In the genomic region with DNA sequence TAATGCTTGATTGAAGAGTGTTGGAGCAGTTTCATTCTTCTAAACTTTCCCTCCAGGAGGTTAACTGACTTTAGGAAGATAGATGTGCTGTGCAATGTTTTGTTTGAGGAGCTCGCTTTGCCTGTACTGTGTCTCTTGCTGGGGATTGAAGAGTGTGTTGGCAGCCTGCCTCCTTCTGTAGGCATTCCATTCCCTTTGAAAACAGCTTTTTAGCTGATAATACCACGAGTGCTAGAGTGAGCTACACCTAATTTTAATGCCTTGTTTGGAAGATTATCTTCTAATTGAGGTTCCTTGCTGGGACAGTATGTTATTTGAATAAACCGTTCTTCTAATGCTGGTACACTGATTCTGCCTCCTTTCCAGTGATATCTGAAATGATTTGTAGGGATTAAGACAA, we compare ENCODE assay signal across 12 cellular contexts. TPM values are rescaled to one million over a fixed set of nuclear protein-coding genes. Genes with fewer than 3 reads are reported as not detected.
DNase-seq lines count a peak whose midpoint lies in the region; ATAC-seq and TF ChIP-seq lines count a peak whose summit lies in the region.
"Had no signal": no experiment of that assay in that cellular context is flagged by ENCODE, and none has a peak within 500 bp of the region (broad histone marks: within the 10 kb centered on the region; RNA-seq: fewer than 3 reads in every experiment).

No MANE protein-coding gene starts in this region.

- H3K4me2 ChIP-seq in skeletal muscle satellite cell (ENCODE audit: low read length) = peak overlapping the region; percentile 42

- TF ChIP-seq CTCF in foreskin fibroblast (IDR thresholded peaks at IDR 0.05; ENCODE audit: low read depth, low read length) (no peak), GM10248 (IDR thresholded peaks at IDR 0.05; ENCODE audit: control extremely low read depth, extremely low read depth, low read depth, missing control alignments) (no peak)

- peaks cover 48% of the 10 kb centered on the region for H3K36me3 ChIP-seq in SK-N-MC (ENCODE audit: insufficient read depth, low read length)
- peaks cover 18% of the 10 kb centered on the region for H3K36me3 ChIP-seq in skeletal muscle satellite cell (ENCODE audit: insufficient read depth, low read length)
- H3K36me3 ChIP-seq in CD8-positive, alpha-beta memory T cell (ENCODE audit: insufficient read depth, low read length) = peaks cover 11% of the 10 kb centered on the region

- no peaks in the 10 kb centered on the region for H3K27me3 ChIP-seq in skeletal muscle satellite cell (ENCODE audit: control insufficient read depth, insufficient read depth, low read length)
- no peaks in the 10 kb centered on the region for H3K27me3 ChIP-seq in CD8-positive, alpha-beta memory T cell (ENCODE audit: insufficient read depth, low read length, poor library complexity, severe bottlenecking)
- H3K27me3 ChIP-seq: right lobe of liver had no signal

- CTCF ChIA-PET in CD8-positive, alpha-beta memory T cell (lab: Charles Lee) = no interaction called here
- CTCF ChIA-PET in GM10248 (lab: Yijun Ruan, JAX) = interaction anchor here (0.7 to 1.6 kb wide), 3 partner anchors 21 to 375 kb away, joined by 3 to 7 read pairs (median 3); no protein-coding TSS in a partner anchor

- H3K27ac ChIP-seq in SK-N-MC = peak overlapping the region; percentile 96
- H3K27ac ChIP-seq in CD8-positive, alpha-beta memory T cell (ENCODE audit: low read depth, low read length) = no peak overlapping the region
- H3K27ac ChIP-seq: 22Rv1, right lobe of liver had no signal

- H3K9me3 ChIP-seq in SK-N-MC (ENCODE audit: low read depth, low read length) = no peaks in the 10 kb centered on the region
- H3K9me3 ChIP-seq in skeletal muscle satellite cell (replicated peaks; ENCODE audit: low read length) = no peaks in the 10 kb centered on the region
- H3K9me3 ChIP-seq in CD8-positive, alpha-beta memory T cell (ENCODE audit: low read length) = no peaks in the 10 kb centered on the region
- H3K9me3 ChIP-seq: right lobe of liver had no signal

- H3K4me1 Mint-ChIP-seq in CD8-positive, alpha-beta memory T cell = peaks cover 33 to 54% (median 51%) of the 10 kb centered on the region in 3 donors

- no peaks in the 10 kb centered on the region for H3K9me3 Mint-ChIP-seq in CD8-positive, alpha-beta memory T cell
- H3K9me3 Mint-ChIP-seq: IgD-negative memory B cell had no signal

- DNase-seq in DMS 273 (lab: John Stamatoyannopoulos, UW; ENCODE audit: unreplicated experiment) (peak; percentile 8), DMS 273 treated with DMSO at 0.1 percent for 48 hours (lab: John Stamatoyannopoulos, UW) (no peak), SK-N-MC (ENCODE audit: low read depth, low spot score) (peak; percentile 42), foreskin fibroblast (peak; percentile 34 to 68), GM10248 (ENCODE audit: extremely low spot score) (no peak)
- DNase-seq in CD8-positive, alpha-beta memory T cell = no peak
- DNase-seq: activated effector memory CD4-positive, alpha-beta T cell treated with Interleukin-2 at 50 U/mL for 16 hours; right lobe of liver had no signal

- peak overlapping the region; percentile 65 for H3K4me3 ChIP-seq in SK-N-MC
- no peak overlapping the region for H3K4me3 ChIP-seq in foreskin fibroblast (ENCODE audit: low read depth in 1 of 2, low read length in 2 of 2)
- no peak overlapping the region for H3K4me3 ChIP-seq in skeletal muscle satellite cell (ENCODE audit: low read length)
- no peak overlapping the region for H3K4me3 ChIP-seq in CD8-positive, alpha-beta memory T cell (ENCODE audit: low read length)
- H3K4me3 ChIP-seq: right lobe of liver had no signal

- no peak for ATAC-seq in GM19324 (IDR thresholded peaks at IDR 0.05; ENCODE audit: low FRiP score, unreplicated experiment)
- ATAC-seq: right lobe of liver had no signal

- peaks cover 0 to 49% (median 16%) of the 10 kb centered on the region in 3 donors for H3K36me3 Mint-ChIP-seq in CD8-positive, alpha-beta memory T cell

- no peaks in the 10 kb centered on the region for H3K27me3 Mint-ChIP-seq in CD8-positive, alpha-beta memory T cell
- H3K27me3 Mint-ChIP-seq: IgD-negative memory B cell had no signal

- H3K4me1 ChIP-seq in skeletal muscle satellite cell (ENCODE audit: control insufficient read depth, insufficient read depth, low read length) = peaks cover 11% of the 10 kb centered on the region
- H3K4me1 ChIP-seq in CD8-positive, alpha-beta memory T cell (ENCODE audit: insufficient read depth, low read length) = peaks cover 9% of the 10 kb centered on the region

- H3K27ac Mint-ChIP-seq in CD8-positive, alpha-beta memory T cell = peak overlapping the region in 4 of 8 donors; percentile 1 to 78 (median 24)

- POLR2A ChIA-PET in CD8-positive, alpha-beta memory T cell (lab: Charles Lee) = no interaction called here
- POLR2A ChIA-PET in GM10248 (lab: Yijun Ruan, JAX) = no interaction called here

- no peak overlapping the region for H3K4me3 Mint-ChIP-seq in CD8-positive, alpha-beta memory T cell
- H3K4me3 Mint-ChIP-seq: IgD-negative memory B cell had no signal

- H3K9ac ChIP-seq in SK-N-MC (ENCODE audit: insufficient read length) (peak overlapping the region; percentile 54), skeletal muscle satellite cell (ENCODE audit: low read depth, low read length) (no peak overlapping the region)

RNA-seq across cellular contexts. Expression of a gene that starts 7.2 kb away (rescaled TPM):
- 22.1 and 40.3 TPM in 2 replicates for total RNA-seq in skeletal muscle satellite cell (2012; rRNA removed)
- 10 to 100 TPM; 49.8 to 51.6 TPM for total RNA-seq in CD8-positive, alpha-beta memory T cell
- polyA plus RNA-seq in CD8-positive, alpha-beta memory T cell = 17.5 TPM

Comparison
In these comparisons a context has a peak if more than half of its experiments do, and no peak if none do; other contexts are left out.
1. DNase-seq: peak in DMS 273 (single experiment), SK-N-MC (single experiment) and foreskin fibroblast (2 of 2); none in DMS 273 treated with DMSO at 0.1 percent for 48 hours (single experiment), CD8-positive, alpha-beta memory T cell (0 of 5) and GM10248 (single experiment).